In the genomic region with DNA sequence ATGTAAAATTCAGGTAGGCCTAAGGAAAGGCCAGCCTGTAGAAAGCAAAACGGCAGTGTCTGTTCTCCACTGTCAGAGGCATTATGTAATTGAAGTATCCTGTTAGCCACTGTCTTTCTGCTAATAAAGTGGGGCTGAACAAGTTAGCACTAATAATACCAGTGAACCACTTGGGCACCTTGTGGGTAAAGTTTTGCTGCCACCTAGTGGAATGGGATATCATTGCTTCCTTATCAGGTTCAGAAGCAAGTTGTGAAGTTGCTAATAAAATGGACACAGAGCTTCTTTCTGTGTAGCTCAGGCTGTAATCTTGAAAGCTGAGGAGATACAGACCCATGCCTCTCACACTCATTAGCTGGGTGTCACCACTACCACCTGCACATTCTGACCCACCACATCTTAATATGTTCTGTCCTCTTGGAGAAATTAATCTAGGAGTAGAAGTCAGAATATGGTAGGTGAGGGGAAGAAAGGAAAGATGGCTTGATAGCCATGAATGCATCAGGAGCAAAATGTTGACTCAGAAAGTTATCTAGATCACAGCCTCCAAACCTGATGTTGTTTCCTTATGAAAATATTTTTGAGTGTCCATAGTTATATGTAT, we compare ENCODE assay signal across 8 cellular contexts.
DNase-seq lines count a peak whose midpoint lies in the region; ATAC-seq and TF ChIP-seq lines count a peak whose summit lies in the region.

No MANE protein-coding gene starts in this region.

- H3K4me1 Mint-ChIP-seq in activated naive CD4-positive, alpha-beta T cell treated with anti-CD3 and anti-CD28 coated beads for 36 hours (ENCODE audit: low read depth): peaks cover 4% of the 10 kb centered on the region
- H3K4me1 Mint-ChIP-seq in effector memory CD8-positive, alpha-beta T cell (ENCODE audit: low read depth in 2 of 2): peaks cover 4% of the 10 kb centered on the region in 2 donors

- H3K27ac Mint-ChIP-seq in activated naive CD4-positive, alpha-beta T cell treated with anti-CD3 and anti-CD28 coated beads for 36 hours: no peak overlapping the region
- H3K27ac Mint-ChIP-seq in effector memory CD8-positive, alpha-beta T cell: no peak overlapping the region

- ATAC-seq in HG02852 (IDR thresholded peaks at IDR 0.05; ENCODE audit: unreplicated experiment): peak; percentile 55
- ATAC-seq in effector memory CD8-positive, alpha-beta T cell (replicated peaks): peak; percentile 72

- CTCF ChIA-PET in activated naive CD4-positive, alpha-beta T cell treated with anti-CD3 and anti-CD28 coated beads for 36 hours (lab: Charles Lee): interaction anchor here (0.6 to 1.6 kb wide), 17 partner anchors 9 to 586 kb away, joined by 3 to 9 read pairs (median 4); no protein-coding TSS in a partner anchor

- H3K18ac ChIP-seq in mesenchymal stem cell (ENCODE audit: low read depth in 1 of 2, low read length in 2 of 2): no peak overlapping the region

- H3K4me2 ChIP-seq in mesenchymal stem cell (ENCODE audit: low read length, poor library complexity, severe bottlenecking): no peak overlapping the region

- H3K9me3 Mint-ChIP-seq in activated naive CD4-positive, alpha-beta T cell treated with anti-CD3 and anti-CD28 coated beads for 36 hours: no peaks in the 10 kb centered on the region
- no peaks in the 10 kb centered on the region for H3K9me3 Mint-ChIP-seq in effector memory CD8-positive, alpha-beta T cell

- 14% methylated on average over 1 of the region's 1 CpG for WGBS in mesenchymal stem cell

- no peak overlapping the region for H2BK15ac ChIP-seq in mesenchymal stem cell (ENCODE audit: low read depth, poor library complexity, severe bottlenecking)

- H2BK120ac ChIP-seq in mesenchymal stem cell (ENCODE audit: low read depth, low read length): no peak overlapping the region

- H3K36me3 ChIP-seq in mesenchymal stem cell (ENCODE audit: control insufficient read depth in 1 of 2, insufficient read depth in 2 of 2, low read depth in 1 of 2, low read length in 2 of 2): no peaks in the 10 kb centered on the region
- no peaks in the 10 kb centered on the region for H3K36me3 ChIP-seq in tibial artery

- H3K27me3 ChIP-seq in mesenchymal stem cell (ENCODE audit: control insufficient read depth in 1 of 2, insufficient read depth in 1 of 2, low read length in 2 of 2): peaks cover 0 to 4% of the 10 kb centered on the region in 2 experiments
- peaks cover 0 to 6% of the 10 kb centered on the region in 2 donors for H3K27me3 ChIP-seq in tibial artery

- H3K27me3 Mint-ChIP-seq in activated naive CD4-positive, alpha-beta T cell treated with anti-CD3 and anti-CD28 coated beads for 36 hours (ENCODE audit: low read depth): peaks cover 11% of the 10 kb centered on the region
- H3K27me3 Mint-ChIP-seq in effector memory CD8-positive, alpha-beta T cell: peaks cover 32 to 33% of the 10 kb centered on the region in 2 donors

- no peak overlapping the region for H3K23ac ChIP-seq in mesenchymal stem cell (ENCODE audit: low read length in 2 of 2)

- H3K9me3 ChIP-seq in mesenchymal stem cell (ENCODE audit: control insufficient read depth, low read length) (no peaks in the 10 kb centered on the region), tibial artery (no peaks in the 10 kb centered on the region)

- intact Hi-C loops in activated naive CD4-positive, alpha-beta T cell treated with anti-CD3 and anti-CD28 coated beads for 36 hours (cut with micrococcal nuclease): loop anchor here (1.0 kb wide), 2 partner anchors 59 to 267 kb away; no protein-coding TSS in a partner anchor
- intact Hi-C loops in tibial artery (cut with DNase I; ENCODE audit: low total_unique reads): no loop called here

- H3K9ac ChIP-seq in mesenchymal stem cell (ENCODE audit: low read length): no peak overlapping the region

- no peaks in the 10 kb centered on the region for H3K36me3 Mint-ChIP-seq in activated naive CD4-positive, alpha-beta T cell treated with anti-CD3 and anti-CD28 coated beads for 36 hours (ENCODE audit: low read depth)
- peaks cover 5% of the 10 kb centered on the region for H3K36me3 Mint-ChIP-seq in effector memory CD8-positive, alpha-beta T cell (ENCODE audit: insufficient read depth)

- no peak overlapping the region for H2AFZ ChIP-seq in mesenchymal stem cell (ENCODE audit: low read depth, low read length)

- H3K4ac ChIP-seq in mesenchymal stem cell (ENCODE audit: low read depth in 1 of 2, low read length in 2 of 2): no peak overlapping the region

- H4K8ac ChIP-seq in mesenchymal stem cell (ENCODE audit: low read length): no peak overlapping the region

- TF ChIP-seq CTCF in tibial artery (IDR thresholded peaks at IDR 0.05): peak; percentile 71 to 80

- DNase-seq in activated naive CD4-positive, alpha-beta T cell treated with anti-CD3 and anti-CD28 coated beads for 36 hours: peak; percentile 67
- DNase-seq in activated naive CD4-positive, alpha-beta T cell treated with anti-CD3 and anti-CD28 coated beads, Interleukin-2, amount 50 U/mL, for 16 hours: no peak
- DNase-seq in NCI-H2081 treated with DMSO at 0.1 percent for 48 hours (lab: John Stamatoyannopoulos, UW) (peak; percentile 23), T-helper 9 cell (peak; percentile 23), mesenchymal stem cell (peak; percentile 77), tibial artery (no peak)
- peak; percentile 57 to 66 (median 62) for DNase-seq in effector memory CD8-positive, alpha-beta T cell

- H3K4me3 ChIP-seq in mesenchymal stem cell (ENCODE audit: insufficient read depth in 1 of 2, low read depth in 1 of 2, low read length in 2 of 2): no peak overlapping the region
- H3K4me3 ChIP-seq in tibial artery: no peak overlapping the region

- no peak overlapping the region for H2BK12ac ChIP-seq in mesenchymal stem cell (ENCODE audit: low read length in 2 of 2)

- no peak overlapping the region for H3K27ac ChIP-seq in mesenchymal stem cell (ENCODE audit: low read length, poor library complexity, severe bottlenecking)
- no peak overlapping the region for H3K27ac ChIP-seq in tibial artery

- no peaks in the 10 kb centered on the region for H3K4me1 ChIP-seq in mesenchymal stem cell (ENCODE audit: control insufficient read depth, insufficient read depth, low read depth, low read length)
- H3K4me1 ChIP-seq in tibial artery: no peaks in the 10 kb centered on the region

- H2BK5ac ChIP-seq in mesenchymal stem cell (ENCODE audit: low read depth, low read length, poor library complexity, severe bottlenecking): no peak overlapping the region

- H2AK5ac ChIP-seq in mesenchymal stem cell (ENCODE audit: low read length, severe bottlenecking): no peak overlapping the region

- no peak overlapping the region for H4K91ac ChIP-seq in mesenchymal stem cell (ENCODE audit: low read length)

- no peak overlapping the region for H3K14ac ChIP-seq in mesenchymal stem cell (ENCODE audit: low read length in 2 of 2)

- H3K79me1 ChIP-seq in mesenchymal stem cell (replicated peaks; ENCODE audit: low read length, poor library complexity, severe bottlenecking): no peaks in the 10 kb centered on the region

- no peak overlapping the region for H3K4me3 Mint-ChIP-seq in activated naive CD4-positive, alpha-beta T cell treated with anti-CD3 and anti-CD28 coated beads for 36 hours
- H3K4me3 Mint-ChIP-seq in effector memory CD8-positive, alpha-beta T cell: no peak overlapping the region

Comparison
In these comparisons a context has a peak if more than half of its experiments do, and no peak if none do; other contexts are left out.
1. DNase-seq: peak in activated naive CD4-positive, alpha-beta T cell treated with anti-CD3 and anti-CD28 coated beads for 36 hours (single experiment), NCI-H2081 treated with DMSO at 0.1 percent for 48 hours (single experiment), T-helper 9 cell (single experiment), effector memory CD8-positive, alpha-beta T cell (3 of 3) and mesenchymal stem cell (single experiment); none in activated naive CD4-positive, alpha-beta T cell treated with anti-CD3 and anti-CD28 coated beads, Interleukin-2, amount 50 U/mL, for 16 hours (single experiment) and tibial artery (0 of 2).